ENCODE assay signal across 9 cellular contexts in genomic region chr14:74941676-74942097, GRCh38. TPM values are rescaled to one million over a fixed set of nuclear protein-coding genes. Genes with fewer than 3 reads are reported as not detected.
DNase-seq lines count a peak whose midpoint lies in the region; ATAC-seq and TF ChIP-seq lines count a peak whose summit lies in the region.
"Had no signal": no experiment of that assay in that cellular context is flagged by ENCODE, and none has a peak within 500 bp of the region (broad histone marks: within the 10 kb centered on the region; RNA-seq: fewer than 3 reads in every experiment).

No MANE protein-coding gene starts in this region.

- DNase-seq in AG08395 (ENCODE audit: low spot score) (peak; percentile 60), hypothalamus (lab: John Stamatoyannopoulos, UW) (peak in 40 of 51 donors; percentile 15 to 87 (median 61)), MG63 (no peak)
- DNase-seq in stimulated activated CD4-positive, alpha-beta T cell treated with anti-CD3 and anti-CD28 coated beads, Interleukin-2, amount 100 ng/mL, for 24 hours = peak; percentile 68 to 73
- DNase-seq: DND-41 had no signal

- H3K27me3 Mint-ChIP-seq in activated naive CD4-positive, alpha-beta T cell treated with anti-CD3 and anti-CD28 coated beads, Interleukin-2, amount 50 U/mL, for 24 hours = no peaks in the 10 kb centered on the region

- peak overlapping the region; percentile 63 for H3K4me3 Mint-ChIP-seq in activated naive CD4-positive, alpha-beta T cell treated with anti-CD3 and anti-CD28 coated beads, Interleukin-2, amount 50 U/mL, for 24 hours

- H3K36me3 Mint-ChIP-seq in activated naive CD4-positive, alpha-beta T cell treated with anti-CD3 and anti-CD28 coated beads, Interleukin-2, amount 50 U/mL, for 24 hours = no peaks in the 10 kb centered on the region

- no peaks in the 10 kb centered on the region for H3K9me3 Mint-ChIP-seq in activated naive CD4-positive, alpha-beta T cell treated with anti-CD3 and anti-CD28 coated beads, Interleukin-2, amount 50 U/mL, for 24 hours

- H3K9me3 ChIP-seq in MG63 = no peaks in the 10 kb centered on the region

- H3K27ac Mint-ChIP-seq in activated naive CD4-positive, alpha-beta T cell treated with anti-CD3 and anti-CD28 coated beads, Interleukin-2, amount 50 U/mL, for 24 hours = peak overlapping the region; percentile 89

- H3K4me1 Mint-ChIP-seq in activated naive CD4-positive, alpha-beta T cell treated with anti-CD3 and anti-CD28 coated beads, Interleukin-2, amount 50 U/mL, for 24 hours = peaks cover 41% of the 10 kb centered on the region

- H3K36me3 ChIP-seq in MG63 = peaks cover 3% of the 10 kb centered on the region; the same call in 1 of the 2 replicates

- ATAC-seq in GM21515 (IDR thresholded peaks at IDR 0.05; ENCODE audit: unreplicated experiment) (peak; percentile 47), SK-N-SH treated with all-trans-retinoic acid at 6 μM for 48 hours (peak; percentile 19; the same call in 1 of the 3 replicates), GM18870 (IDR thresholded peaks at IDR 0.05; ENCODE audit: unreplicated experiment) (no peak)

- no peak overlapping the region for H3K4me3 ChIP-seq in MG63

- no peaks in the 10 kb centered on the region for H3K27me3 ChIP-seq in MG63

TF ChIP-seq in SK-N-SH treated with all-trans-retinoic acid at 6 μM for 48 hours, 23 proteins besides CTCF, POLR2A, EP300 and RAD21:
- TF ChIP-seq ISL1 (CRISPR knock-in tag; IDR thresholded peaks at IDR 0.05) (no peak), GLIS3 (CRISPR knock-in tag; IDR thresholded peaks at IDR 0.05) (no peak), TSHZ2 (CRISPR knock-in tag; IDR thresholded peaks at IDR 0.05) (no peak), PPARA (CRISPR knock-in tag; IDR thresholded peaks at IDR 0.05; ENCODE audit: borderline replicate concordance) (no peak), TCF4 (CRISPR knock-in tag; IDR thresholded peaks at IDR 0.05; ENCODE audit: borderline replicate concordance) (no peak)

RNA-seq across cellular contexts. Expression of gene PGF, which starts 13.7 kb away (rescaled TPM):
- 49.2 and 50.6 TPM in 2 replicates for total RNA-seq in MG63 (2014; rRNA removed; shearing (Covaris generic); ENCODE audit: low replicate concordance)

RNA-seq across cellular contexts. Expression of gene RPS6KL1, which starts 18.6 kb away (rescaled TPM):
- 5.4 and 11.3 TPM in 2 replicates for total RNA-seq in MG63 (2014; rRNA removed; shearing (Covaris generic); ENCODE audit: low replicate concordance)

RNA-seq across cellular contexts. Expression of gene DLST, which starts 60.0 kb away (rescaled TPM):
- total RNA-seq in MG63 (2014; rRNA removed; shearing (Covaris generic); ENCODE audit: low replicate concordance) = 38.7 and 52.6 TPM in 2 replicates
